ENCODE assay signal across 23 cellular contexts in the genomic region with DNA sequence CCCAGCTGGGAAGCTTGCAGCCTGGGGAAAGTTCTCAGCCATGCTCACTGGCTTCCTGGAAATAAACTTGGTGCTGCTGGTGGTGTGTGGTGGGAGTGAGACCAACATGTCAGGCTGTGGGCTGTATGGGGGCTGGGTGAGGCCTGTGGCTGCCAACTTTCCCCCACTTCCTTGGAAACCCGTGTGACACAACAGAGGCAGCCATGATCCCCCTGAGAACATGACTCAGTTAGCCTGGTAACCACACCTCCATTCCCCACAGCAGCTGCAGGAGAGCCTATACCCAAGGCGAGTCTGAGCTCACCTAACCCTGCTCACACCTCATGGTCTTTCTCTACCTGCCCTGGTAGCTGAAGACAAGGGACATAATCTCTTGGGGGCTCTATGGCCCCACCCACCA.
"Had no signal": no experiment of that assay in that cellular context is flagged by ENCODE, and none has a peak within 500 bp of the region (broad histone marks: within the 10 kb centered on the region; RNA-seq: fewer than 3 reads in every experiment).

No MANE protein-coding gene starts in this region.

- H3K27me3 Mint-ChIP-seq: activated CD4-positive, alpha-beta memory T cell treated with anti-CD3 and anti-CD28 coated beads, Interleukin-2, amount 10 ng/mL, durations not matched to agents 7 days and 5 days; activated CD8-positive, alpha-beta memory T cell treated with anti-CD3 and anti-CD28 coated beads, Interleukin-2, amount 10 ng/mL, durations not matched to agents 7 days and 5 days had no signal

- H3K36me3 Mint-ChIP-seq: activated CD8-positive, alpha-beta memory T cell treated with anti-CD3 and anti-CD28 coated beads, Interleukin-2, amount 10 ng/mL, durations not matched to agents 7 days and 5 days; memory B cell had no signal

- H3K27ac Mint-ChIP-seq: activated B cell treated with CpG ODN at 0.5 μM for 24 hours; activated CD4-positive, alpha-beta memory T cell treated with anti-CD3 and anti-CD28 coated beads, Interleukin-2, amount 10 ng/mL, durations not matched to agents 7 days and 5 days; activated CD8-positive, alpha-beta memory T cell treated with anti-CD3 and anti-CD28 coated beads, Interleukin-2, amount 10 ng/mL, durations not matched to agents 7 days and 5 days; activated naive CD4-positive, alpha-beta T cell treated with anti-CD3 and anti-CD28 coated beads for 36 hours; activated T-helper 17 cell treated with anti-CD3 and anti-CD28 coated beads, Interleukin-2, amount 50 U/mL, for 72 hours; memory B cell; natural killer cell; T-helper 2 cell treated with Interferon-gamma antibody and Interleukin-4, amounts not matched to agents 5 μg/mL and 100 μg/mL, for 36 hours had no signal

- H3K9me3 ChIP-seq: thyroid gland had no signal

- FAIRE-seq: kidney had no signal

- H3K27ac ChIP-seq: esophagus squamous epithelium, left lung, neutrophil, thyroid gland had no signal

- H3K27me3 ChIP-seq: esophagus squamous epithelium, left lung, neutrophil, thyroid gland had no signal

- ATAC-seq: activated CD8-positive, alpha-beta memory T cell treated with anti-CD3 and anti-CD28 coated beads, Interleukin-2, amount 10 ng/mL, durations not matched to agents 7 days and 5 days; activated T-helper 17 cell treated with anti-CD3 and anti-CD28 coated beads, Interleukin-2, amount 50 U/mL, for 72 hours; left lung; natural killer cell had no signal

- H3K4me3 Mint-ChIP-seq: activated B cell treated with CpG ODN at 0.5 μM for 24 hours; activated CD4-positive, alpha-beta memory T cell treated with anti-CD3 and anti-CD28 coated beads, Interleukin-2, amount 10 ng/mL, durations not matched to agents 7 days and 5 days; activated CD8-positive, alpha-beta memory T cell treated with anti-CD3 and anti-CD28 coated beads, Interleukin-2, amount 10 ng/mL, durations not matched to agents 7 days and 5 days; activated naive CD4-positive, alpha-beta T cell treated with anti-CD3 and anti-CD28 coated beads for 36 hours; activated T-helper 17 cell treated with anti-CD3 and anti-CD28 coated beads, Interleukin-2, amount 50 U/mL, for 72 hours; memory B cell; natural killer cell; T-helper 2 cell treated with Interferon-gamma antibody and Interleukin-4, amounts not matched to agents 5 μg/mL and 100 μg/mL, for 36 hours had no signal

- H3K4me3 ChIP-seq: esophagus squamous epithelium, left lung, thyroid gland had no signal

- DNase-seq: activated B cell treated with CpG ODN at 0.5 μM for 24 hours; activated CD4-positive, alpha-beta memory T cell treated with anti-CD3 and anti-CD28 coated beads, Interleukin-2, amount 10 ng/mL, durations not matched to agents 7 days and 5 days; activated CD4-positive, alpha-beta T cell treated with anti-CD3 and anti-CD28 coated beads for 48 hours; activated CD8-positive, alpha-beta memory T cell treated with anti-CD3 and anti-CD28 coated beads, Interleukin-2, amount 10 ng/mL, durations not matched to agents 7 days and 5 days; activated naive CD4-positive, alpha-beta T cell treated with anti-CD3 and anti-CD28 coated beads for 36 hours; anterior cingulate cortex; effector CD4-positive, alpha-beta T cell; esophagus squamous epithelium; foreskin melanocyte; glutamatergic neuron; hypothalamus; kidney; left lung; natural killer cell; stimulated activated CD4-positive, alpha-beta T cell treated with anti-CD3 and anti-CD28 coated beads, Interleukin-12 subunit alpha, Interleukin-12 subunit beta, amount 100 ng/mL, for 4 hours; stimulated activated CD4-positive, alpha-beta T cell treated with anti-CD3 and anti-CD28 coated beads, Interleukin-1b, Interleukin-23, amount 100 ng/mL, for 48 hours; stimulated activated CD8-positive, alpha-beta memory T cell treated with anti-CD3 and anti-CD28 coated beads, Interleukin-4, amount 100 ng/mL, for 48 hours; stimulated activated naive CD4-positive, alpha-beta T cell; thyroid gland had no signal

- H3K36me3 ChIP-seq: esophagus squamous epithelium, left lung, neutrophil, thyroid gland had no signal

- H3K4me1 ChIP-seq: esophagus squamous epithelium, left lung, thyroid gland had no signal

- H3K4me1 Mint-ChIP-seq: activated B cell treated with CpG ODN at 0.5 μM for 24 hours; activated CD4-positive, alpha-beta memory T cell treated with anti-CD3 and anti-CD28 coated beads, Interleukin-2, amount 10 ng/mL, durations not matched to agents 7 days and 5 days; activated CD8-positive, alpha-beta memory T cell treated with anti-CD3 and anti-CD28 coated beads, Interleukin-2, amount 10 ng/mL, durations not matched to agents 7 days and 5 days; activated T-helper 17 cell treated with anti-CD3 and anti-CD28 coated beads, Interleukin-2, amount 50 U/mL, for 72 hours; memory B cell; natural killer cell had no signal
